ENCODE assay signal across 8 cellular contexts in the genomic region with DNA sequence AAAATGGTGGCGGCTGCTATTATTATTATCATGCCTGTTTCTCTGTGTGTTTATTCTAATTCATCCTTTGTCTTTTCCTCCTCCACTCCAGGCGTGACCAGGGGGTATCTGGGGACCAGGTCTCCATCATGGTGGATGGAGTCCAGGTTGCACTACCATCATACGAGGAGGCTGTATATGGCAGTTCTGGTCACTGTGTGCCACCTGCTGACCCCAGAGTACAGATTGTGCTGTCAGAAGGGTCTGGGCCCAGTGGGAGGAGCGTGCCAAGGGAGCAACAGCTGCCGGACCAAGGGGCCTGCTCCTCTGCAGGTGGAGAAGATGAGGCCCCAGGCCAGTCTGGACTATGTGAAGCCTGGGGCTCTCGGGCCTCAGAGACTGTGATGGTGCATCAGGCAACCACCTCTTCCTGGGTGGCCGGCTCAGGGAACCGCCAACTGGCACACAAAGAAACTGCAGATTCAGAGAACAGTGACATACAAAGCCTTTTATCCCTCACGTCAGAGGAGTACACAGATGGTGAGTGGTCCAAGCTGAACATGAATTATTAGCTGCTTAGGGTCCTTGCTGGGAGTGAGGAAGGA. TPM values are rescaled to one million over a fixed set of nuclear protein-coding genes. Genes with fewer than 3 reads are reported as not detected.
DNase-seq lines count a peak whose midpoint lies in the region; ATAC-seq, FAIRE-seq and TF ChIP-seq lines count a peak whose summit lies in the region.

No MANE protein-coding gene starts in this region.

- TF ChIP-seq CTCF in brain microvascular endothelial cell (IDR thresholded peaks at IDR 0.05; ENCODE audit: low read depth, low read length, missing control alignments), result peak; percentile 60
- TF ChIP-seq CTCF in ovary (IDR thresholded peaks at IDR 0.05), result no peak

- no peak overlapping the region for H3K4me3 ChIP-seq in brain microvascular endothelial cell (ENCODE audit: low read depth, low read length)
- no peak overlapping the region for H3K4me3 ChIP-seq in ovary

- no peaks in the 10 kb centered on the region for H3K9me3 ChIP-seq in ovary

- 77 to 86% (median 82%) methylated on average over 9 of the region's 9 CpGs for WGBS in ovary, 3 donors

- no peaks in the 10 kb centered on the region for H3K27me3 ChIP-seq in brain microvascular endothelial cell (replicated peaks)
- no peaks in the 10 kb centered on the region for H3K27me3 ChIP-seq in ovary

- no peak for TF ChIP-seq POLR2A in ovary (IDR thresholded peaks at IDR 0.05)

- TF ChIP-seq EP300 in ovary (IDR thresholded peaks at IDR 0.05), result no peak

- H3K36me3 ChIP-seq in brain microvascular endothelial cell (replicated peaks), result peaks cover 18% of the 10 kb centered on the region
- no peaks in the 10 kb centered on the region for H3K36me3 ChIP-seq in ovary

- DNase-seq in NCI-H748 (lab: John Stamatoyannopoulos, UW; ENCODE audit: unreplicated experiment) (peak; percentile 55), NCI-H748 treated with DMSO at 0.1 percent for 48 hours (lab: John Stamatoyannopoulos, UW) (no peak), NCI-H82 treated with DMSO at 0.1 percent for 48 hours (lab: John Stamatoyannopoulos, UW; ENCODE audit: unreplicated experiment) (peak; percentile 90), brain microvascular endothelial cell (no peak), pons (ENCODE audit: low spot score) (peak; percentile 81), frontal cortex (ENCODE audit: low spot score in 2 of 2) (no peak), ovary (no peak)

- ATAC-seq in HG02588 (IDR thresholded peaks at IDR 0.05; ENCODE audit: unreplicated experiment), result no peak

- in situ Hi-C loops in brain microvascular endothelial cell (cut with HindIII; ENCODE audit: low pct_ligation_motif_present, low sequenced_read_pairs), result no loop called here

- intact Hi-C loops in ovary (cut with DNase I), result no loop called here

- no peak for FAIRE-seq in frontal cortex (lab: Jason Lieb, UNC)

- no peak overlapping the region for H3K27ac ChIP-seq in brain microvascular endothelial cell
- H3K27ac ChIP-seq in ovary, result no peak overlapping the region

- H3K4me1 ChIP-seq in ovary (ENCODE audit: insufficient read depth), result peaks cover 14% of the 10 kb centered on the region

RNA-seq across cellular contexts. Expression of a gene that starts 58.3 kb away (rescaled TPM):
- 120 TPM for total RNA-seq in frontal cortex
- 100 to 1,000 TPM; 273 to 446 (median 322) TPM for total RNA-seq in ovary
- polyA plus RNA-seq in ovary, result 100 to 1,000 TPM; 384 to 419 TPM

Comparison
In these comparisons a context has a peak if more than half of its experiments do, and no peak if none do; other contexts are left out.
1. DNase-seq: peak in NCI-H748 (single experiment), NCI-H82 treated with DMSO at 0.1 percent for 48 hours (single experiment) and pons (single experiment); none in NCI-H748 treated with DMSO at 0.1 percent for 48 hours (single experiment), brain microvascular endothelial cell (single experiment), frontal cortex (0 of 2) and ovary (0 of 5).